ENCODE assay signal across 1 cellular context in genomic region chr5:32585446-32586250, GRCh38.
TF ChIP-seq lines count a peak whose summit lies in the region.

SUB1 (plus strand) TSS chr5:32585557; CDS start chr5:32588513, 2,956 bp downstream.

TF ChIP-seq in HepG2, 621 proteins besides CTCF, POLR2A, EP300 and RAD21 (continued from another document and continues in another):
- TF ChIP-seq, protein P1, sequence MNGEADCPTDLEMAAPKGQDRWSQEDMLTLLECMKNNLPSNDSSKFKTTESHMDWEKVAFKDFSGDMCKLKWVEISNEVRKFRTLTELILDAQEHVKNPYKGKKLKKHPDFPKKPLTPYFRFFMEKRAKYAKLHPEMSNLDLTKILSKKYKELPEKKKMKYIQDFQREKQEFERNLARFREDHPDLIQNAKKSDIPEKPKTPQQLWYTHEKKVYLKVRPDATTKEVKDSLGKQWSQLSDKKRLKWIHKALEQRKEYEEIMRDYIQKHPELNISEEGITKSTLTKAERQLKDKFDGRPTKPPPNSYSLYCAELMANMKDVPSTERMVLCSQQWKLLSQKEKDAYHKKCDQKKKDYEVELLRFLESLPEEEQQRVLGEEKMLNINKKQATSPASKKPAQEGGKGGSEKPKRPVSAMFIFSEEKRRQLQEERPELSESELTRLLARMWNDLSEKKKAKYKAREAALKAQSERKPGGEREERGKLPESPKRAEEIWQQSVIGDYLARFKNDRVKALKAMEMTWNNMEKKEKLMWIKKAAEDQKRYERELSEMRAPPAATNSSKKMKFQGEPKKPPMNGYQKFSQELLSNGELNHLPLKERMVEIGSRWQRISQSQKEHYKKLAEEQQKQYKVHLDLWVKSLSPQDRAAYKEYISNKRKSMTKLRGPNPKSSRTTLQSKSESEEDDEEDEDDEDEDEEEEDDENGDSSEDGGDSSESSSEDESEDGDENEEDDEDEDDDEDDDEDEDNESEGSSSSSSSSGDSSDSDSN (CRISPR knock-in tag; IDR thresholded peaks at IDR 0.05): peak; percentile 88
- TF ChIP-seq, protein P2, sequence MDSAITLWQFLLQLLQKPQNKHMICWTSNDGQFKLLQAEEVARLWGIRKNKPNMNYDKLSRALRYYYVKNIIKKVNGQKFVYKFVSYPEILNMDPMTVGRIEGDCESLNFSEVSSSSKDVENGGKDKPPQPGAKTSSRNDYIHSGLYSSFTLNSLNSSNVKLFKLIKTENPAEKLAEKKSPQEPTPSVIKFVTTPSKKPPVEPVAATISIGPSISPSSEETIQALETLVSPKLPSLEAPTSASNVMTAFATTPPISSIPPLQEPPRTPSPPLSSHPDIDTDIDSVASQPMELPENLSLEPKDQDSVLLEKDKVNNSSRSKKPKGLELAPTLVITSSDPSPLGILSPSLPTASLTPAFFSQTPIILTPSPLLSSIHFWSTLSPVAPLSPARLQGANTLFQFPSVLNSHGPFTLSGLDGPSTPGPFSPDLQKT (CRISPR knock-in tag; IDR thresholded peaks at IDR 0.05; ENCODE audit: borderline replicate concordance): no peak
- TF ChIP-seq TAF15 (IDR thresholded peaks at IDR 0.05; ENCODE audit: low read depth, low read length, poor library complexity, severe bottlenecking) (peak; percentile 71), ARNTL (CRISPR knock-in tag; IDR thresholded peaks at IDR 0.05) (0 out of 2 replicates have a peak, but pooled peaks have one; percentile 45), SMYD3 (CRISPR knock-in tag; IDR thresholded peaks at IDR 0.05) (no peak), ZNF260 (CRISPR knock-in tag; IDR thresholded peaks at IDR 0.05; ENCODE audit: borderline replicate concordance, low read depth) (no peak), FIP1L1 (IDR thresholded peaks at IDR 0.05; ENCODE audit: borderline replicate concordance, insufficient read depth, low read depth, low read length) (no peak), ZNF136 (CRISPR knock-in tag; IDR thresholded peaks at IDR 0.05; ENCODE audit: low read depth) (no peak), TOPORS (CRISPR knock-in tag; IDR thresholded peaks at IDR 0.05) (peak; percentile 57; the same call in 1 of the 2 replicates), PAX8 (CRISPR knock-in tag; IDR thresholded peaks at IDR 0.05; ENCODE audit: borderline replicate concordance) (no peak), SAP130 (CRISPR knock-in tag; IDR thresholded peaks at IDR 0.05; ENCODE audit: low read depth) (peak; percentile 88), ZMYM3 (CRISPR knock-in tag; IDR thresholded peaks at IDR 0.05) (peak; percentile 45; the same call in 1 of the 2 replicates), KLF9 (CRISPR knock-in tag; IDR thresholded peaks at IDR 0.05; ENCODE audit: low read depth) (0 out of 2 replicates have a peak, but pooled peaks have one; percentile 34), ZSCAN12 (CRISPR knock-in tag; IDR thresholded peaks at IDR 0.05) (no peak), NFIC (IDR thresholded peaks at IDR 0.05; ENCODE audit: low read length) (no peak), SRF (IDR thresholded peaks at IDR 0.05; ENCODE audit: low read depth, low read length) (no peak), HNRNPUL1 (IDR thresholded peaks at IDR 0.05; ENCODE audit: low read depth, low read length) (no peak), ZNF24 (IDR thresholded peaks at IDR 0.05) (no peak), ZNF17 (CRISPR knock-in tag; IDR thresholded peaks at IDR 0.05) (no peak), RBAK (CRISPR knock-in tag; IDR thresholded peaks at IDR 0.05) (no peak), ZNF124 (CRISPR knock-in tag; IDR thresholded peaks at IDR 0.05) (no peak), MTF1 (CRISPR knock-in tag; IDR thresholded peaks at IDR 0.05) (no peak), GABPA (IDR thresholded peaks at IDR 0.05; ENCODE audit: low read depth, low read length) (peak; percentile 72), GABPA (CRISPR knock-in tag; IDR thresholded peaks at IDR 0.05; ENCODE audit: low read depth) (peak; percentile 92), HMG20B (CRISPR knock-in tag; conservative IDR thresholded peaks at IDR 0.05) (no peak), SNRNP70 (IDR thresholded peaks at IDR 0.05; ENCODE audit: low read depth, low read length) (no peak), SNAPC2 (CRISPR knock-in tag; IDR thresholded peaks at IDR 0.05) (no peak), CREB3 (CRISPR knock-in tag; IDR thresholded peaks at IDR 0.05) (no peak), MAX (IDR thresholded peaks at IDR 0.05) (peak; percentile 78), ZNF343 (CRISPR knock-in tag; IDR thresholded peaks at IDR 0.05) (no peak), CSRNP1 (CRISPR knock-in tag; IDR thresholded peaks at IDR 0.05) (peak; percentile 80), ZNF101 (CRISPR knock-in tag; IDR thresholded peaks at IDR 0.05; ENCODE audit: borderline replicate concordance, low read depth) (no peak), DR1 (CRISPR knock-in tag; IDR thresholded peaks at IDR 0.05) (peak; percentile 57; the same call in 1 of the 2 replicates), HDAC2 (CRISPR knock-in tag; IDR thresholded peaks at IDR 0.05) (no peak), HES4 (CRISPR knock-in tag; IDR thresholded peaks at IDR 0.05; ENCODE audit: borderline replicate concordance) (no peak), ZNF33A (CRISPR knock-in tag; IDR thresholded peaks at IDR 0.05; ENCODE audit: borderline replicate concordance) (no peak), ZNF563 (CRISPR knock-in tag; IDR thresholded peaks at IDR 0.05) (peak; percentile 59), FOXK1 (CRISPR knock-in tag; IDR thresholded peaks at IDR 0.05; ENCODE audit: borderline replicate concordance, low read depth) (peak; percentile 73; the same call in 1 of the 2 replicates), SETDB1 (CRISPR knock-in tag; IDR thresholded peaks at IDR 0.05; ENCODE audit: borderline replicate concordance) (no peak), TBX2 (CRISPR knock-in tag; IDR thresholded peaks at IDR 0.05; ENCODE audit: borderline replicate concordance) (peak; percentile 37; the same call in 1 of the 2 replicates), ZNF747 (CRISPR knock-in tag; IDR thresholded peaks at IDR 0.05; ENCODE audit: borderline replicate concordance) (no peak), ZNF292 (CRISPR knock-in tag; IDR thresholded peaks at IDR 0.05; ENCODE audit: borderline replicate concordance, low read depth) (no peak), ZNF160 (CRISPR knock-in tag; IDR thresholded peaks at IDR 0.05) (no peak), KLF15 (CRISPR knock-in tag; IDR thresholded peaks at IDR 0.05; ENCODE audit: borderline replicate concordance) (no peak), GRHL1 (CRISPR knock-in tag; conservative IDR thresholded peaks at IDR 0.05) (no peak), ZNF143 (CRISPR knock-in tag; IDR thresholded peaks at IDR 0.05) (no peak), HCFC1 (IDR thresholded peaks at IDR 0.05; ENCODE audit: low read depth, low read length) (peak; percentile 9; the same call in 1 of the 2 replicates), LBX2 (CRISPR knock-in tag; IDR thresholded peaks at IDR 0.05; ENCODE audit: borderline replicate concordance) (no peak), SCMH1 (CRISPR knock-in tag; IDR thresholded peaks at IDR 0.05; ENCODE audit: borderline replicate concordance) (no peak), ZNF607 (CRISPR knock-in tag; IDR thresholded peaks at IDR 0.05; ENCODE audit: borderline replicate concordance) (peak; percentile 52; the same call in 1 of the 2 replicates), REXO4 (CRISPR knock-in tag; IDR thresholded peaks at IDR 0.05; ENCODE audit: borderline replicate concordance) (0 out of 2 replicates have a peak, but pooled peaks have one; percentile 39)
- TF ChIP-seq, protein P3, sequence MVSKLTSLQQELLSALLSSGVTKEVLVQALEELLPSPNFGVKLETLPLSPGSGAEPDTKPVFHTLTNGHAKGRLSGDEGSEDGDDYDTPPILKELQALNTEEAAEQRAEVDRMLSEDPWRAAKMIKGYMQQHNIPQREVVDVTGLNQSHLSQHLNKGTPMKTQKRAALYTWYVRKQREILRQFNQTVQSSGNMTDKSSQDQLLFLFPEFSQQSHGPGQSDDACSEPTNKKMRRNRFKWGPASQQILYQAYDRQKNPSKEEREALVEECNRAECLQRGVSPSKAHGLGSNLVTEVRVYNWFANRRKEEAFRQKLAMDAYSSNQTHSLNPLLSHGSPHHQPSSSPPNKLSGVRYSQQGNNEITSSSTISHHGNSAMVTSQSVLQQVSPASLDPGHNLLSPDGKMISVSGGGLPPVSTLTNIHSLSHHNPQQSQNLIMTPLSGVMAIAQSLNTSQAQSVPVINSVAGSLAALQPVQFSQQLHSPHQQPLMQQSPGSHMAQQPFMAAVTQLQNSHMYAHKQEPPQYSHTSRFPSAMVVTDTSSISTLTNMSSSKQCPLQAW (CRISPR knock-in tag; IDR thresholded peaks at IDR 0.05): no peak; the same call in 1 of the 2 replicates
- TF ChIP-seq, protein P4, sequence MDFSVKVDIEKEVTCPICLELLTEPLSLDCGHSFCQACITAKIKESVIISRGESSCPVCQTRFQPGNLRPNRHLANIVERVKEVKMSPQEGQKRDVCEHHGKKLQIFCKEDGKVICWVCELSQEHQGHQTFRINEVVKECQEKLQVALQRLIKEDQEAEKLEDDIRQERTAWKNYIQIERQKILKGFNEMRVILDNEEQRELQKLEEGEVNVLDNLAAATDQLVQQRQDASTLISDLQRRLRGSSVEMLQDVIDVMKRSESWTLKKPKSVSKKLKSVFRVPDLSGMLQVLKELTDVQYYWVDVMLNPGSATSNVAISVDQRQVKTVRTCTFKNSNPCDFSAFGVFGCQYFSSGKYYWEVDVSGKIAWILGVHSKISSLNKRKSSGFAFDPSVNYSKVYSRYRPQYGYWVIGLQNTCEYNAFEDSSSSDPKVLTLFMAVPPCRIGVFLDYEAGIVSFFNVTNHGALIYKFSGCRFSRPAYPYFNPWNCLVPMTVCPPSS (IDR thresholded peaks at IDR 0.05): no peak
- TF ChIP-seq, protein P5, sequence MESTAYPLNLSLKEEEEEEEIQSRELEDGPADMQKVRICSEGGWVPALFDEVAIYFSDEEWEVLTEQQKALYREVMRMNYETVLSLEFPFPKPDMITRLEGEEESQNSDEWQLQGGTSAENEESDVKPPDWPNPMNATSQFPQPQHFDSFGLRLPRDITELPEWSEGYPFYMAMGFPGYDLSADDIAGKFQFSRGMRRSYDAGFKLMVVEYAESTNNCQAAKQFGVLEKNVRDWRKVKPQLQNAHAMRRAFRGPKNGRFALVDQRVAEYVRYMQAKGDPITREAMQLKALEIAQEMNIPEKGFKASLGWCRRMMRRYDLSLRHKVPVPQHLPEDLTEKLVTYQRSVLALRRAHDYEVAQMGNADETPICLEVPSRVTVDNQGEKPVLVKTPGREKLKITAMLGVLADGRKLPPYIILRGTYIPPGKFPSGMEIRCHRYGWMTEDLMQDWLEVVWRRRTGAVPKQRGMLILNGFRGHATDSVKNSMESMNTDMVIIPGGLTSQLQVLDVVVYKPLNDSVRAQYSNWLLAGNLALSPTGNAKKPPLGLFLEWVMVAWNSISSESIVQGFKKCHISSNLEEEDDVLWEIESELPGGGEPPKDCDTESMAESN (CRISPR knock-in tag; conservative IDR thresholded peaks at IDR 0.05): peak; percentile 46; the same call in 1 of the 2 replicates
- TF ChIP-seq, protein P6, sequence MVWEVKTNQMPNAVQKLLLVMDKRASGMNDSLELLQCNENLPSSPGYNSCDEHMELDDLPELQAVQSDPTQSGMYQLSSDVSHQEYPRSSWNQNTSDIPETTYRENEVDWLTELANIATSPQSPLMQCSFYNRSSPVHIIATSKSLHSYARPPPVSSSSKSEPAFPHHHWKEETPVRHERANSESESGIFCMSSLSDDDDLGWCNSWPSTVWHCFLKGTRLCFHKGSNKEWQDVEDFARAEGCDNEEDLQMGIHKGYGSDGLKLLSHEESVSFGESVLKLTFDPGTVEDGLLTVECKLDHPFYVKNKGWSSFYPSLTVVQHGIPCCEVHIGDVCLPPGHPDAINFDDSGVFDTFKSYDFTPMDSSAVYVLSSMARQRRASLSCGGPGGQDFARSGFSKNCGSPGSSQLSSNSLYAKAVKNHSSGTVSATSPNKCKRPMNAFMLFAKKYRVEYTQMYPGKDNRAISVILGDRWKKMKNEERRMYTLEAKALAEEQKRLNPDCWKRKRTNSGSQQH (CRISPR knock-in tag; IDR thresholded peaks at IDR 0.05; ENCODE audit: low read depth): 0 out of 2 replicates have a peak, but pooled peaks have one; percentile 21
